Comparison of ENCODE assay signal across 8 cellular contexts in genomic region chr9:122265265-122265900, GRCh38. TPM values are rescaled to one million over a fixed set of nuclear protein-coding genes. Genes with fewer than 3 reads are reported as not detected.
DNase-seq lines count a peak whose midpoint lies in the region; ATAC-seq and TF ChIP-seq lines count a peak whose summit lies in the region.

No MANE protein-coding gene starts in this region.

- H3K9me3 ChIP-seq in right cardiac atrium (ENCODE audit: control insufficient read depth, low read length), result no peaks in the 10 kb centered on the region
- no peaks in the 10 kb centered on the region for H3K9me3 ChIP-seq in sigmoid colon

- H3K4me3 ChIP-seq in right cardiac atrium (ENCODE audit: low read length) (peak overlapping the region; percentile 48), sigmoid colon (peak overlapping the region; percentile 56 to 84 (median 70))

- H3K36me3 ChIP-seq in sigmoid colon, result peaks cover under 1 to 13% (median 3%) of the 10 kb centered on the region in 4 donors

- peaks cover 61% of the 10 kb centered on the region for H3K4me1 Mint-ChIP-seq in activated naive CD8-positive, alpha-beta T cell (ENCODE audit: low read depth)

- H3K9me3 Mint-ChIP-seq in activated naive CD8-positive, alpha-beta T cell (ENCODE audit: low read depth), result no peaks in the 10 kb centered on the region

- H3K4me1 ChIP-seq in right cardiac atrium (ENCODE audit: control insufficient read depth, insufficient read depth, low read length) (peaks cover 7% of the 10 kb centered on the region), sigmoid colon (peaks cover 0 to 42% (median 39%) of the 10 kb centered on the region in 4 donors)

- peaks cover 13% of the 10 kb centered on the region for H3K36me3 Mint-ChIP-seq in activated naive CD8-positive, alpha-beta T cell

- DNase-seq in GM10266 (ENCODE audit: extremely low spot score) (peak; percentile 38), NCI-H2029 treated with DMSO at 0.1 percent for 48 hours (lab: John Stamatoyannopoulos, UW) (peak; percentile 10), right cardiac atrium (no peak), sigmoid colon (no peak), mesenteric fat pad (ENCODE audit: low spot score) (no peak)

- H3K27me3 Mint-ChIP-seq in activated naive CD8-positive, alpha-beta T cell, result no peaks in the 10 kb centered on the region

- ATAC-seq in HG02759 (IDR thresholded peaks at IDR 0.05; ENCODE audit: unreplicated experiment) (peak; percentile 27), right cardiac atrium (peak; percentile 9 to 24)

- no peak for TF ChIP-seq CTCF in 22Rv1 (IDR thresholded peaks at IDR 0.05)
- TF ChIP-seq CTCF in GM10266 (IDR thresholded peaks at IDR 0.05; ENCODE audit: control insufficient read depth, insufficient read depth, low read depth, missing control alignments), result no peak
- TF ChIP-seq CTCF in sigmoid colon (IDR thresholded peaks at IDR 0.05), result no peak

- 15% methylated on average over 13 of the region's 13 CpGs for WGBS in right cardiac atrium
- 4 to 9% methylated on average over 13 of the region's 13 CpGs for WGBS in sigmoid colon, 2 donors

- H3K27ac Mint-ChIP-seq in activated naive CD8-positive, alpha-beta T cell, result peak overlapping the region; percentile 100

- H3K4me3 Mint-ChIP-seq in activated naive CD8-positive, alpha-beta T cell, result peak overlapping the region; percentile 94

- TF ChIP-seq EP300 in sigmoid colon (IDR thresholded peaks at IDR 0.05), result no peak

- TF ChIP-seq POLR2A in sigmoid colon (IDR thresholded peaks at IDR 0.05), result no peak

- no peaks in the 10 kb centered on the region for H3K27me3 ChIP-seq in right cardiac atrium (ENCODE audit: control insufficient read depth, insufficient read depth)
- no peaks in the 10 kb centered on the region for H3K27me3 ChIP-seq in sigmoid colon

- intact Hi-C loops in right cardiac atrium (cut with DNase I), result loop anchor here in 1 of 4 donors (10.0 kb wide), 1 partner anchor 79 kb away; no protein-coding TSS in a partner anchor
- intact Hi-C loops in sigmoid colon (cut with DNase I), result loop anchor here (2.0 kb wide), 3 partner anchors 81 to 189 kb away; partner anchors contain the start of genes MORN5 and NDUFA8

- H3K27ac ChIP-seq in 22Rv1 (peak overlapping the region; percentile 85), right cardiac atrium (ENCODE audit: low read length) (peak overlapping the region; percentile 74), sigmoid colon (peak overlapping the region; percentile 86 to 93 (median 92))

RNA-seq across cellular contexts. Expression of gene MRRF, which starts 0.7 kb away (rescaled TPM):
- total RNA-seq in right cardiac atrium, result 10 to 100 TPM; 24.9 to 33.8 (median 28.7) TPM
- polyA plus RNA-seq in right cardiac atrium, result 23.1 TPM
- 10 to 100 TPM; 29.9 to 40.7 (median 33.9) TPM for total RNA-seq in sigmoid colon
- 10 to 100 TPM; 38.2 to 46.7 (median 38.4) TPM for polyA plus RNA-seq in sigmoid colon
- total RNA-seq in mesenteric fat pad, result 41.8 TPM

RNA-seq across cellular contexts. Expression of gene RBM18, which starts 0.7 kb away (rescaled TPM):
- total RNA-seq in right cardiac atrium, result 10 to 100 TPM; 30.4 to 36.2 (median 33.2) TPM
- 13.8 TPM for polyA plus RNA-seq in right cardiac atrium
- 10 to 100 TPM; 11.9 to 16.8 (median 13.0) TPM for total RNA-seq in sigmoid colon
- 10 to 100 TPM in 2 of 3 donors, 1 to 10 TPM in 1; 8.2 to 11.8 (median 10.2) TPM for polyA plus RNA-seq in sigmoid colon
- total RNA-seq in mesenteric fat pad, result 18.8 TPM

RNA-seq across cellular contexts. Expression of gene LHX6, which starts 36.6 kb away (rescaled TPM):
- 1 to 10 TPM; 1.2 to 6.4 (median 1.8) TPM for total RNA-seq in right cardiac atrium
- 2.9 TPM for polyA plus RNA-seq in right cardiac atrium
- total RNA-seq in sigmoid colon, result 1 to 10 TPM in 3 of 4 donors, under 1 TPM in 1; 0.99 to 4.7 (median 1.5) TPM
- polyA plus RNA-seq in sigmoid colon, result 1 to 10 TPM in 1 of 3 donors, under 1 TPM in 2; 0.46 to 2.1 (median 0.60) TPM
- total RNA-seq in mesenteric fat pad, result 20.9 TPM

Comparison
In these comparisons a context has a peak if more than half of its experiments do, and no peak if none do; other contexts are left out.
1. DNase-seq: peak in GM10266 (single experiment) and NCI-H2029 treated with DMSO at 0.1 percent for 48 hours (single experiment); none in right cardiac atrium (0 of 3), sigmoid colon (single experiment) and mesenteric fat pad (single experiment).
2. Peak in every context shown above with its lines, with median percentiles within 50 percentile points of each other: H3K27ac ChIP-seq.